Comparison of ENCODE assay signal across 11 cellular contexts in genomic region chr12:58502236-58502635, GRCh38.
DNase-seq lines count a peak whose midpoint lies in the region; ATAC-seq and TF ChIP-seq lines count a peak whose summit lies in the region.
"Had no signal": no experiment of that assay in that cellular context is flagged by ENCODE, and none has a peak within 500 bp of the region (broad histone marks: within the 10 kb centered on the region; RNA-seq: fewer than 3 reads in every experiment).

No MANE protein-coding gene starts in this region.

- POLR2A ChIA-PET in A673 (lab: Charles Lee; ENCODE audit: low non-redundant PET) = no interaction called here

- no peak for TF ChIP-seq CTCF in A673 (conservative IDR thresholded peaks at IDR 0.05; ENCODE audit: low read depth, low read length)
- TF ChIP-seq CTCF in fibroblast of mammary gland (conservative IDR thresholded peaks at IDR 0.05; ENCODE audit: control insufficient read depth, insufficient read depth, low read depth, low read length) = no peak

- CTCF ChIA-PET in A673 (lab: Charles Lee) = no interaction called here

- no peak overlapping the region for H3K27ac ChIP-seq in A673 (ENCODE audit: low read depth, low read length, poor library complexity, severe bottlenecking)
- H3K27ac ChIP-seq: gastroesophageal sphincter, SJSA1 had no signal

- H3K9me3 ChIP-seq in A673 (ENCODE audit: low read depth, low read length, poor library complexity, severe bottlenecking) = no peaks in the 10 kb centered on the region
- H3K9me3 ChIP-seq: gastroesophageal sphincter, SJSA1 had no signal

- H3K4me1 ChIP-seq in A673 (ENCODE audit: insufficient read depth, low read length, poor library complexity, severe bottlenecking) = peaks cover 8% of the 10 kb centered on the region

- BruUV-seq in A673 (replicated peaks; lab: Mats Ljungman, UMichigan) = no TSS peak

- no peak overlapping the region for H3K4me3 ChIP-seq in A673 (ENCODE audit: low read depth, low read length, poor library complexity, severe bottlenecking)
- no peak overlapping the region for H3K4me3 ChIP-seq in fibroblast of mammary gland (ENCODE audit: control insufficient read depth, low read depth, low read length)
- no peak overlapping the region for H3K4me3 ChIP-seq in H7 (ENCODE audit: insufficient read depth, low read depth, low read length)
- H3K4me3 ChIP-seq: gastroesophageal sphincter, SJSA1 had no signal

- intact Hi-C loops in A673 (cut with micrococcal nuclease; ENCODE audit: unreplicated experiment) = no loop called here

- no peaks in the 10 kb centered on the region for H3K36me3 ChIP-seq in A673 (ENCODE audit: insufficient read depth, low read length, poor library complexity, severe bottlenecking)
- H3K36me3 ChIP-seq in H7 (replicated peaks; ENCODE audit: control insufficient read depth, insufficient read depth, low read length) = no peaks in the 10 kb centered on the region
- H3K36me3 ChIP-seq: gastroesophageal sphincter, SJSA1 had no signal

- DNase-seq in A673 (ENCODE audit: low spot score) (peak; percentile 41), NCI-H1417 (lab: John Stamatoyannopoulos, UW) (peak; percentile 89 to 99 (median 92)), NCI-H82 (lab: John Stamatoyannopoulos, UW) (peak; percentile 66), fibroblast of mammary gland (ENCODE audit: low read depth) (peak; percentile 44), GM19240 (ENCODE audit: insufficient read length, low spot score) (no peak), H7 (no peak), NCI-H226 (no peak)
- DNase-seq: stimulated activated naive CD4-positive, alpha-beta T cell treated with Interleukin-2 at 50 U/mL for 16 hours had no signal

- H3K27me3 ChIP-seq in A673 (replicated peaks; ENCODE audit: insufficient read depth, low read depth, low read length, poor library complexity) (no peaks in the 10 kb centered on the region), H7 (ENCODE audit: control insufficient read depth, insufficient read depth, low read length) (no peaks in the 10 kb centered on the region)
- H3K27me3 ChIP-seq: gastroesophageal sphincter, SJSA1 had no signal

- ATAC-seq in GM18502 (IDR thresholded peaks at IDR 0.05; ENCODE audit: poor library complexity, unreplicated experiment) = no peak
- ATAC-seq: gastroesophageal sphincter had no signal

Comparison
In these comparisons a context has a peak if more than half of its experiments do, and no peak if none do; other contexts are left out.
1. DNase-seq: peak in A673 (single experiment), NCI-H1417 (3 of 3), NCI-H82 (single experiment) and fibroblast of mammary gland (single experiment); none in GM19240 (single experiment), H7 (single experiment) and NCI-H226 (single experiment).